ENCODE assay signal across 8 cellular contexts in genomic region chr5:80686757-80687156, GRCh38. TPM values are rescaled to one million over a fixed set of nuclear protein-coding genes. Genes with fewer than 3 reads are reported as not detected.
A peak's percentile ranks its signal among the peaks of the same experiment; 100 is the strongest.
DNase-seq lines count a peak whose midpoint lies in the region; ATAC-seq and TF ChIP-seq lines count a peak whose summit lies in the region.

No MANE protein-coding gene starts in this region.

- POLR2A ChIA-PET in AG04450 (lab: Yijun Ruan, JAX), result interaction anchor here (0.6 kb wide), 1 partner anchor 737 kb away, joined by 3 read pairs; no protein-coding TSS in a partner anchor

- TF ChIP-seq CTCF in AG04450 (IDR thresholded peaks at IDR 0.05; ENCODE audit: low read depth, low read length) (peak; percentile 44), GM13977 (IDR thresholded peaks at IDR 0.05; ENCODE audit: extremely low read depth, insufficient read depth, missing control alignments) (peak; percentile 24)

- H3K27ac Mint-ChIP-seq in T-helper 17 cell, result peak overlapping the region; percentile 69

- ATAC-seq in T-helper 17 cell, result no peak
- no peak for ATAC-seq in HG03521 (IDR thresholded peaks at IDR 0.05; ENCODE audit: unreplicated experiment)
- no peak for ATAC-seq in GM19467 (IDR thresholded peaks at IDR 0.05; ENCODE audit: unreplicated experiment)

- H3K4me1 Mint-ChIP-seq in T-helper 17 cell, result peaks cover 22% of the 10 kb centered on the region

- DNase-seq in AG04450 (ENCODE audit: low read depth, low spot score) (no peak), GM13977 (ENCODE audit: low spot score) (no peak), T-helper 17 cell (no peak), inferior parietal cortex (ENCODE audit: extremely low spot score) (peak; percentile 62), GDM1 (lab: John Stamatoyannopoulos, UW) (no peak), NCI-H187 treated with DMSO at 0.1 percent for 48 hours (lab: John Stamatoyannopoulos, UW) (no peak)

- CTCF ChIA-PET in AG04450 (lab: Charles Lee), result interaction anchor here (0.6 to 6.4 kb wide), 12 partner anchors 15 to 615 kb away, joined by 3 to 85 read pairs (median 7); partner anchors contain the start of gene ZCCHC9

- in situ Hi-C loops in GM13977 (cut with MboI; ENCODE audit: low pct_unique_long_range_greater_than_20kb, low sequenced_read_pairs, unreplicated experiment), result loop anchor here (25.0 kb wide), 1 partner anchor 501 kb away; no protein-coding TSS in a partner anchor

- H3K4me3 Mint-ChIP-seq in T-helper 17 cell, result no peak overlapping the region

- H3K27me3 ChIP-seq in AG04450 (ENCODE audit: control insufficient read depth, insufficient read depth, low read length), result no peaks in the 10 kb centered on the region

- H3K27ac ChIP-seq in AG04450 (ENCODE audit: low read depth, low read length), result no peak overlapping the region

- H3K9me3 ChIP-seq in AG04450 (ENCODE audit: control insufficient read depth, insufficient read depth, low read length) (no peaks in the 10 kb centered on the region), T-helper 17 cell (ENCODE audit: control insufficient read depth, low read length, poor library complexity, severe bottlenecking) (no peaks in the 10 kb centered on the region)

- no peaks in the 10 kb centered on the region for H3K27me3 Mint-ChIP-seq in T-helper 17 cell

- H3K4me3 ChIP-seq in AG04450 (ENCODE audit: low read depth, low read length), result no peak overlapping the region

- peaks cover 8% of the 10 kb centered on the region for H3K36me3 Mint-ChIP-seq in T-helper 17 cell (ENCODE audit: low read depth)

RNA-seq across cellular contexts. Expression of gene DHFR, which starts 32.0 kb away (rescaled TPM):
- 15.7 and 22.5 TPM in 2 replicates for polyA plus RNA-seq in AG04450 (2011; rRNA removed)
- polyA minus RNA-seq in AG04450 (2011; rRNA and poly(A)+ RNA removed), result 8.2 and 11.2 TPM in 2 replicates
- 1 to 10 TPM; 5.7 to 8.3 TPM for total RNA-seq in T-helper 17 cell

RNA-seq across cellular contexts. Expression of gene MSH3, which starts 32.3 kb away (rescaled TPM):
- polyA plus RNA-seq in AG04450 (2011; rRNA removed), result 7.2 and 10.8 TPM in 2 replicates
- 6.1 and 10.9 TPM in 2 replicates for polyA minus RNA-seq in AG04450 (2011; rRNA and poly(A)+ RNA removed)
- 10 to 100 TPM; 12.6 to 17.2 TPM for total RNA-seq in T-helper 17 cell
